Comparison of ENCODE assay signal across 8 cellular contexts in the genomic region with DNA sequence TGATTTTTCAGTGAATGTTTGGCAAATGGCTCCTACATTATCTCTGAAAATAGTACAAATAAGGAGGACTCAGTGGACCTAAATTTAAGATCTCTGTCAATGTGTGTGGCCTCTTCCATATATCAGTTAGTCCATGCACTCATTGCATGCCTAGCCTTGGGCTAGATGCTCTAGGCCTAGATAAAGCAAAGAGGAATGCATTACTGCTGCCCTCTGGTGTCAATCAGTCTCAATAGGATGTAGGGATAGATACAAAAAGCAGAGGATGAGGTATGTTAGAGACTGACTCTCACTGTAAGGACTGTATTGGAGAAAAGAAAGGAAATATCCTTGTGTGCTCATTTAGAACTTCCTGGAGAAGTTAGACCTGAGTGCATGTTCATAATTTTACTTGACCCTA. TPM values are rescaled to one million over a fixed set of nuclear protein-coding genes. Genes with fewer than 3 reads are reported as not detected.
A peak's percentile ranks its signal among the peaks of the same experiment; 100 is the strongest.
DNase-seq lines count a peak whose midpoint lies in the region; TF ChIP-seq lines count a peak whose summit lies in the region.

No MANE protein-coding gene starts in this region.

- in situ Hi-C loops in GM13976 (cut with MboI; ENCODE audit: low sequenced_read_pairs, unreplicated experiment): no loop called here

- no peak overlapping the region for H3K4me3 Mint-ChIP-seq in nephron

- peaks cover 4% of the 10 kb centered on the region for H3K4me1 Mint-ChIP-seq in nephron

- H3K36me3 ChIP-seq in colonic mucosa: no peaks in the 10 kb centered on the region

- H3K9me3 ChIP-seq in colonic mucosa: no peaks in the 10 kb centered on the region

- H3K27ac ChIP-seq in colonic mucosa: no peak overlapping the region

- TF ChIP-seq CTCF in GM13976 (IDR thresholded peaks at IDR 0.05; ENCODE audit: borderline replicate concordance, control extremely low read depth, extremely low read depth, insufficient read depth, missing control alignments) (no peak), colonic mucosa (IDR thresholded peaks at IDR 0.05) (peak; percentile 32), nephron (IDR thresholded peaks at IDR 0.05; ENCODE audit: unreplicated experiment in 3 of 3) (peak; percentile 42 to 50 (median 47))

- H3K36me3 Mint-ChIP-seq in nephron (ENCODE audit: low read depth): no peaks in the 10 kb centered on the region

- intact Hi-C loops in colonic mucosa (cut with DNase I): loop anchor here (5.0 kb wide), 1 partner anchor 308 kb away; no protein-coding TSS in a partner anchor

- H3K27ac Mint-ChIP-seq in nephron: peak overlapping the region in 1 of 3 experiments; percentile 47

- H3K4me3 ChIP-seq in colonic mucosa: no peak overlapping the region

- H3K9ac ChIP-seq in colonic mucosa (ENCODE audit: low read depth in 2 of 2, low read length in 2 of 2): no peak overlapping the region

- no peaks in the 10 kb centered on the region for H3K27me3 Mint-ChIP-seq in nephron (ENCODE audit: low read depth)

- peak; percentile 9 for DNase-seq in AG20443 (ENCODE audit: low spot score)
- DNase-seq in GM13976 (ENCODE audit: low spot score): peak; percentile 30
- DNase-seq in NCI-H69 (lab: John Stamatoyannopoulos, UW): peak; percentile 26
- peak; percentile 60 for DNase-seq in colonic mucosa
- no peak for DNase-seq in HK-2 (ENCODE audit: unreplicated experiment)
- DNase-seq in cortex of kidney (lab: John Stamatoyannopoulos, UW): no peak
- DNase-seq in amniotic stem cell (lab: John Stamatoyannopoulos, UW): no peak

- peaks cover 7% of the 10 kb centered on the region for H3K9me3 Mint-ChIP-seq in nephron

- no peaks in the 10 kb centered on the region for H3K27me3 ChIP-seq in colonic mucosa

- H3K4me1 ChIP-seq in colonic mucosa: no peaks in the 10 kb centered on the region

RNA-seq across cellular contexts. Expression of gene MS4A2, which starts 42.0 kb away (rescaled TPM):
- total RNA-seq in colonic mucosa: 1 to 10 TPM; 2.2 to 2.9 TPM

RNA-seq across cellular contexts. Expression of gene MS4A6A, which starts 52.4 kb away (rescaled TPM):
- total RNA-seq in colonic mucosa: 10 to 100 TPM; 10.5 to 43.1 TPM

Comparison
In these comparisons a context has a peak if more than half of its experiments do, and no peak if none do; other contexts are left out.
1. DNase-seq: peak in AG20443 (single experiment), GM13976 (single experiment), NCI-H69 (single experiment) and colonic mucosa (single experiment); none in HK-2 (single experiment), cortex of kidney (single experiment) and amniotic stem cell (single experiment).